Comparison of ENCODE assay signal across 23 cellular contexts in genomic region chr7:12123172-12123571, GRCh38.
"Had no signal": no experiment of that assay in that cellular context is flagged by ENCODE, and none has a peak within 500 bp of the region (broad histone marks: within the 10 kb centered on the region; RNA-seq: fewer than 3 reads in every experiment).

No MANE protein-coding gene starts in this region.

- H3K4me3 ChIP-seq: gastroesophageal sphincter, heart right ventricle, lower lobe of right lung, neural progenitor cell, prostate gland, sigmoid colon, spleen, testis, tibial artery had no signal

- H3K9me3 ChIP-seq: gastroesophageal sphincter, heart right ventricle, lower lobe of right lung, prostate gland, spleen, testis, tibial artery had no signal

- H3K4me2 ChIP-seq: neural progenitor cell had no signal

- H3K9ac ChIP-seq: neural progenitor cell had no signal

- H3K9me3 Mint-ChIP-seq: effector memory CD8-positive, alpha-beta T cell; natural killer cell; stimulated activated memory B cell treated with anti-CD40 and anti-IgM and Interleukin-4, amounts not matched to agents 10 μg/mL and 1 μg/mL and 100 μg/mL, for 72 hours; type B pancreatic cell had no signal

- H3K27me3 Mint-ChIP-seq: stimulated activated memory B cell treated with anti-CD40 and anti-IgM and Interleukin-4, amounts not matched to agents 10 μg/mL and 1 μg/mL and 100 μg/mL, for 72 hours; type B pancreatic cell had no signal

- H3K36me3 ChIP-seq: gastroesophageal sphincter, heart right ventricle, lower lobe of right lung, neural progenitor cell, prostate gland, sigmoid colon, spleen, tibial artery had no signal

- H3K27ac ChIP-seq: gastroesophageal sphincter, heart right ventricle, lower lobe of right lung, neural progenitor cell, prostate gland, sigmoid colon, spleen, testis, tibial artery had no signal

- DNase-seq: cortex of kidney; effector memory CD8-positive, alpha-beta T cell; foreskin fibroblast; glutamatergic neuron; heart right ventricle; hypothalamus; left ventricle myocardium superior; lower lobe of right lung; natural killer cell; right cardiac atrium; sigmoid colon; spleen; stimulated activated CD4-positive, alpha-beta T cell treated with anti-CD3 and anti-CD28 coated beads, Interleukin-4, amount 100 ng/mL, for 4 hours; stimulated activated naive CD8-positive, alpha-beta T cell treated with anti-CD3 and anti-CD28 coated beads, Interleukin-15, Interleukin-2, amounts not matched to agents 100 U/mL and 50 U/mL, for 24 hours; substantia nigra; testis; tibial artery had no signal

- H3K27ac Mint-ChIP-seq: effector memory CD8-positive, alpha-beta T cell; natural killer cell; neural progenitor cell; stimulated activated memory B cell treated with anti-CD40 and anti-IgM and Interleukin-4, amounts not matched to agents 10 μg/mL and 1 μg/mL and 100 μg/mL, for 72 hours; type B pancreatic cell had no signal

- ATAC-seq: effector memory CD8-positive, alpha-beta T cell; esophagus mucosa; gastroesophageal sphincter; heart right ventricle; left ventricle myocardium superior; lower lobe of right lung; natural killer cell; right cardiac atrium; stimulated activated memory B cell treated with anti-CD40 and anti-IgM and Interleukin-4, amounts not matched to agents 10 μg/mL and 1 μg/mL and 100 μg/mL, for 72 hours; stimulated activated naive CD8-positive, alpha-beta T cell treated with anti-CD3 and anti-CD28 coated beads, Interleukin-15, Interleukin-2, amounts not matched to agents 100 U/mL and 50 U/mL, for 24 hours had no signal

- H3K27me3 ChIP-seq: gastroesophageal sphincter, neural progenitor cell, sigmoid colon, testis, tibial artery had no signal

- H3K4me3 Mint-ChIP-seq: effector memory CD8-positive, alpha-beta T cell; natural killer cell; neural progenitor cell; stimulated activated memory B cell treated with anti-CD40 and anti-IgM and Interleukin-4, amounts not matched to agents 10 μg/mL and 1 μg/mL and 100 μg/mL, for 72 hours; type B pancreatic cell had no signal

- H3K4me1 ChIP-seq: gastroesophageal sphincter, heart right ventricle, lower lobe of right lung, prostate gland, spleen, testis, tibial artery had no signal

- H3K36me3 Mint-ChIP-seq: natural killer cell; stimulated activated memory B cell treated with anti-CD40 and anti-IgM and Interleukin-4, amounts not matched to agents 10 μg/mL and 1 μg/mL and 100 μg/mL, for 72 hours; type B pancreatic cell had no signal

- H3K4me1 Mint-ChIP-seq: natural killer cell; stimulated activated memory B cell treated with anti-CD40 and anti-IgM and Interleukin-4, amounts not matched to agents 10 μg/mL and 1 μg/mL and 100 μg/mL, for 72 hours had no signal
